In the genomic region with DNA sequence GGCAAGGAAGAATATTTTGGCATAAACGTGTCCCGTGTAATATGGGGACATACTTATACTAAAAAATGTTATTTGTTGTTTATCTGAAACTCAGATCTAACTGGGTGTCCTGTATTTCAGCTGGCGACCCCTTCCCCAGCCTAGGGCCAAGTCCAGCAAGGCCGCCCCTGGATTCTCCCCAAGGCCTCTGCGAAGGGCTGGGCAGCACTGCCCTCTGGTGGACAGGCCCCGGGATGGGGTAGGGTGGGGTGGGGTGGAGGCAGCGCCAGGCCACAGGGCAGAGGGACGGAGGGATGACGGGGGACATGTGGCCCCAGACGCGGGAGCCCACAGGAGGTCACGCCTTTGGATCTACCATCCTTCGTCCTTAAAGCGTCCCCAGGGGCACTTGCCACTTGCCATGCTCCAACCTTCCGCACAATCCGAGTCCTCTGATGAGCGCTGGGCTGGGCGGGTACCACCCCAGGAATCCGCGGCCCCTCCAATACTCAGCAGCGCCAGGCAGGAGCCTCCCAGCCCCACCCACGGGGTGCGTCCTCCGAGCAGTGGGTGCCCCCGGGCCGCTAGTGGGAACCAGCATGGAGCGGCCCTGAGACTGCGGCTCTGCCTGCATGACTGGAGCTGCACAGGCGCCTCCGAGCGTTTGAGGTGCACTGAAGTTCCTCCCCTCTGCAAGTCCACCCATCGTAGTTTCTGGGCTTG, we compare ENCODE assay signal across 1 cellular context.
TF ChIP-seq lines count a peak whose summit lies in the region.

No MANE protein-coding gene starts in this region.

TF ChIP-seq in HEK293, 187 proteins besides CTCF, POLR2A, EP300 and RAD21 (continued from another document and continues in another):
- TF ChIP-seq PRDM10 (tag by site-specific recombination; IDR thresholded peaks at IDR 0.05) = peak; percentile 45
- no peak for TF ChIP-seq SP7 (tag by site-specific recombination; IDR thresholded peaks at IDR 0.05)
- no peak for TF ChIP-seq ZNF350 (tag by site-specific recombination; IDR thresholded peaks at IDR 0.05)
- 0 out of 2 replicates have a peak, but pooled peaks have one; percentile 24 for TF ChIP-seq KLF7 (tag by site-specific recombination; IDR thresholded peaks at IDR 0.05; ENCODE audit: borderline replicate concordance)
- TF ChIP-seq ZNF214 (tag by site-specific recombination; IDR thresholded peaks at IDR 0.05; ENCODE audit: borderline replicate concordance) = no peak
- TF ChIP-seq ZBTB44 (tag by site-specific recombination; IDR thresholded peaks at IDR 0.05) = peak; percentile 26; the same call in 1 of the 2 replicates
- TF ChIP-seq ZFP41 (tag by site-specific recombination; IDR thresholded peaks at IDR 0.05; ENCODE audit: borderline replicate concordance) = no peak
- TF ChIP-seq ZNF169 (tag by site-specific recombination; IDR thresholded peaks at IDR 0.05) = no peak
- TF ChIP-seq PATZ1 (tag by site-specific recombination; IDR thresholded peaks at IDR 0.05) = peak; percentile 50
- no peak for TF ChIP-seq ZSCAN23 (tag by site-specific recombination; IDR thresholded peaks at IDR 0.05)
- TF ChIP-seq, protein P1, sequence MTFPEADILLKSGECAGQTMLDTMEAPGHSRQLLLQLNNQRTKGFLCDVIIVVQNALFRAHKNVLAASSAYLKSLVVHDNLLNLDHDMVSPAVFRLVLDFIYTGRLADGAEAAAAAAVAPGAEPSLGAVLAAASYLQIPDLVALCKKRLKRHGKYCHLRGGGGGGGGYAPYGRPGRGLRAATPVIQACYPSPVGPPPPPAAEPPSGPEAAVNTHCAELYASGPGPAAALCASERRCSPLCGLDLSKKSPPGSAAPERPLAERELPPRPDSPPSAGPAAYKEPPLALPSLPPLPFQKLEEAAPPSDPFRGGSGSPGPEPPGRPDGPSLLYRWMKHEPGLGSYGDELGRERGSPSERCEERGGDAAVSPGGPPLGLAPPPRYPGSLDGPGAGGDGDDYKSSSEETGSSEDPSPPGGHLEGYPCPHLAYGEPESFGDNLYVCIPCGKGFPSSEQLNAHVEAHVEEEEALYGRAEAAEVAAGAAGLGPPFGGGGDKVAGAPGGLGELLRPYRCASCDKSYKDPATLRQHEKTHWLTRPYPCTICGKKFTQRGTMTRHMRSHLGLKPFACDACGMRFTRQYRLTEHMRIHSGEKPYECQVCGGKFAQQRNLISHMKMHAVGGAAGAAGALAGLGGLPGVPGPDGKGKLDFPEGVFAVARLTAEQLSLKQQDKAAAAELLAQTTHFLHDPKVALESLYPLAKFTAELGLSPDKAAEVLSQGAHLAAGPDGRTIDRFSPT (tag by site-specific recombination; IDR thresholded peaks at IDR 0.05) = 0 out of 2 replicates have a peak, but pooled peaks have one; percentile 18
- TF ChIP-seq ZNF48 (tag by site-specific recombination; IDR thresholded peaks at IDR 0.05) = no peak
- TF ChIP-seq ZNF174 (tag by site-specific recombination; IDR thresholded peaks at IDR 0.05) = no peak
- TF ChIP-seq KLF1 (tag by site-specific recombination; IDR thresholded peaks at IDR 0.05) = peak; percentile 99
- peak; percentile 22 for TF ChIP-seq ZNF335 (tag by site-specific recombination; conservative IDR thresholded peaks at IDR 0.05)
- no peak for TF ChIP-seq ZNF660 (tag by site-specific recombination; IDR thresholded peaks at IDR 0.05)
- no peak for TF ChIP-seq ZFP69B (tag by site-specific recombination; IDR thresholded peaks at IDR 0.05)
- TF ChIP-seq ZNF704 (tag by site-specific recombination; IDR thresholded peaks at IDR 0.05) = no peak
- peak; percentile 25; the same call in 1 of the 2 replicates for TF ChIP-seq GLIS2 (tag by site-specific recombination; IDR thresholded peaks at IDR 0.05)
- TF ChIP-seq ZNF654 (tag by site-specific recombination; IDR thresholded peaks at IDR 0.05; ENCODE audit: low read depth) = peak; percentile 61
- TF ChIP-seq ZNF140 (tag by site-specific recombination; IDR thresholded peaks at IDR 0.05) = no peak
- TF ChIP-seq, protein P2, sequence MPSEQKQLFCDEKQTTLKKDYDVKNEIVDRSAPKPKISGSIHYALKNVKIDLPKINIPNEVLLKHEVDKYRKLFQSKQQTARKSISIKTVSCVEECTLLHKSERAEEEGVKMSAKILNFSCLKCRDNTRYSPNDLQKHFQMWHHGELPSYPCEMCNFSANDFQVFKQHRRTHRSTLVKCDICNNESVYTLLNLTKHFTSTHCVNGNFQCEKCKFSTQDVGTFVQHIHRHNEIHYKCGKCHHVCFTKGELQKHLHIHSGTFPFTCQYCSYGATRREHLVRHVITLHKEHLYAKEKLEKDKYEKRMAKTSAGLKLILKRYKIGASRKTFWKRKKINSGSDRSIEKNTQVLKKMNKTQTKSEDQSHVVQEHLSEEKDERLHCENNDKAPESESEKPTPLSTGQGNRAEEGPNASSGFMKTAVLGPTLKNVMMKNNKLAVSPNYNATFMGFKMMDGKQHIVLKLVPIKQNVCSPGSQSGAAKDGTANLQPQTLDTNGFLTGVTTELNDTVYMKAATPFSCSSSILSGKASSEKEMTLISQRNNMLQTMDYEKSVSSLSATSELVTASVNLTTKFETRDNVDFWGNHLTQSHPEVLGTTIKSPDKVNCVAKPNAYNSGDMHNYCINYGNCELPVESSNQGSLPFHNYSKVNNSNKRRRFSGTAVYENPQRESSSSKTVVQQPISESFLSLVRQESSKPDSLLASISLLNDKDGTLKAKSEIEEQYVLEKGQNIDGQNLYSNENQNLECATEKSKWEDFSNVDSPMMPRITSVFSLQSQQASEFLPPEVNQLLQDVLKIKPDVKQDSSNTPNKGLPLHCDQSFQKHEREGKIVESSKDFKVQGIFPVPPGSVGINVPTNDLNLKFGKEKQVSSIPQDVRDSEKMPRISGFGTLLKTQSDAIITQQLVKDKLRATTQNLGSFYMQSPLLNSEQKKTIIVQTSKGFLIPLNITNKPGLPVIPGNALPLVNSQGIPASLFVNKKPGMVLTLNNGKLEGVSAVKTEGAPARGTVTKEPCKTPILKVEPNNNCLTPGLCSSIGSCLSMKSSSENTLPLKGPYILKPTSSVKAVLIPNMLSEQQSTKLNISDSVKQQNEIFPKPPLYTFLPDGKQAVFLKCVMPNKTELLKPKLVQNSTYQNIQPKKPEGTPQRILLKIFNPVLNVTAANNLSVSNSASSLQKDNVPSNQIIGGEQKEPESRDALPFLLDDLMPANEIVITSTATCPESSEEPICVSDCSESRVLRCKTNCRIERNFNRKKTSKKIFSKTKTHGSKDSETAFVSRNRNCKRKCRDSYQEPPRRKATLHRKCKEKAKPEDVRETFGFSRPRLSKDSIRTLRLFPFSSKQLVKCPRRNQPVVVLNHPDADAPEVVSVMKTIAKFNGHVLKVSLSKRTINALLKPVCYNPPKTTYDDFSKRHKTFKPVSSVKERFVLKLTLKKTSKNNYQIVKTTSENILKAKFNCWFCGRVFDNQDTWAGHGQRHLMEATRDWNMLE (tag by site-specific recombination; conservative IDR thresholded peaks at IDR 0.05; ENCODE audit: low read depth) = no peak
- peak; percentile 71 for TF ChIP-seq ZNF366 (tag by site-specific recombination; conservative IDR thresholded peaks at IDR 0.05)
- TF ChIP-seq ZBTB48 (tag by site-specific recombination; IDR thresholded peaks at IDR 0.05) = no peak
- peak; percentile 56; the same call in 1 of the 2 replicates for TF ChIP-seq KLF17 (tag by site-specific recombination; IDR thresholded peaks at IDR 0.05)
- no peak for TF ChIP-seq ZNF132 (tag by site-specific recombination; IDR thresholded peaks at IDR 0.05; ENCODE audit: borderline replicate concordance)
- TF ChIP-seq TSHZ1 (tag by site-specific recombination; IDR thresholded peaks at IDR 0.05; ENCODE audit: borderline replicate concordance) = no peak
- no peak for TF ChIP-seq RBAK (tag by site-specific recombination; IDR thresholded peaks at IDR 0.05)
